12 cellular contexts compared by ENCODE assay signal in genomic region chr22:19872779-19873137, GRCh38. TPM values are rescaled to one million over a fixed set of nuclear protein-coding genes. Genes with fewer than 3 reads are reported as not detected.
DNase-seq lines count a peak whose midpoint lies in the region; ATAC-seq and TF ChIP-seq lines count a peak whose summit lies in the region.
"Had no signal": no experiment of that assay in that cellular context is flagged by ENCODE, and none has a peak within 500 bp of the region (broad histone marks: within the 10 kb centered on the region; RNA-seq: fewer than 3 reads in every experiment).

No MANE protein-coding gene starts in this region.

- ATAC-seq in activated T-cell treated with anti-CD3 and anti-CD28 coated beads, Interleukin-2, amount 50 U/mL, for 4 hours = no peak
- ATAC-seq in GM19467 (IDR thresholded peaks at IDR 0.05; ENCODE audit: unreplicated experiment) (no peak), GM21529 (IDR thresholded peaks at IDR 0.05; ENCODE audit: unreplicated experiment) (no peak)
- ATAC-seq: activated naive CD4-positive, alpha-beta T cell treated with anti-CD3 and anti-CD28 coated beads, Interleukin-2, amount 50 U/mL, for 72 hours; stimulated activated naive B cell treated with anti-CD40 and anti-IgM and Interleukin-4, amounts not matched to agents 10 μg/mL and 1 μg/mL and 100 μg/mL, for 72 hours had no signal

- no peak overlapping the region for H3K27ac Mint-ChIP-seq in activated T-cell treated with anti-CD3 and anti-CD28 coated beads, Interleukin-2, amount 50 U/mL, for 24 hours
- H3K27ac Mint-ChIP-seq: activated naive CD4-positive, alpha-beta T cell treated with anti-CD3 and anti-CD28 coated beads, Interleukin-2, amount 50 U/mL, for 72 hours; B cell; mesothelial cell of epicardium; stimulated activated naive B cell treated with anti-CD40 and anti-IgM and Interleukin-4, amounts not matched to agents 10 μg/mL and 1 μg/mL and 100 μg/mL, for 72 hours had no signal

- H3K9me3 ChIP-seq in colonic mucosa (no peaks in the 10 kb centered on the region), stomach (no peaks in the 10 kb centered on the region)

- H3K36me3 ChIP-seq in colonic mucosa = no peaks in the 10 kb centered on the region
- peaks cover 0 to 32% (median 24%) of the 10 kb centered on the region in 4 donors for H3K36me3 ChIP-seq in stomach

- intact Hi-C loops in colonic mucosa (cut with DNase I) = no loop called here
- intact Hi-C loops in stomach (cut with DNase I; ENCODE audit: low total_unique reads) = no loop called here

- peak; percentile 4 for DNase-seq in activated T-cell treated with anti-CD3 and anti-CD28 coated beads, Interleukin-2, amount 50 U/mL, for 4 hours
- DNase-seq in activated T-cell treated with anti-CD3 and anti-CD28 coated beads, Interleukin-2, amount 50 U/mL, for 24 hours = no peak
- peak; percentile 77 for DNase-seq in NCI-H1105 treated with DMSO at 0.1 percent for 48 hours (lab: John Stamatoyannopoulos, UW)
- peak; percentile 55 for DNase-seq in colonic mucosa
- peak; percentile 46 for DNase-seq in stomach
- DNase-seq in GM13976 (ENCODE audit: low spot score) = no peak
- DNase-seq: stimulated activated naive B cell treated with anti-CD40 and anti-IgM and Interleukin-4, amounts not matched to agents 10 μg/mL and 1 μg/mL and 100 μg/mL, for 72 hours had no signal

- H3K27ac ChIP-seq in colonic mucosa (no peak overlapping the region), stomach (no peak overlapping the region)

- TF ChIP-seq POLR2A in stomach (IDR thresholded peaks at IDR 0.05) = no peak

- TF ChIP-seq EP300 in stomach (IDR thresholded peaks at IDR 0.05) = no peak

- no peaks in the 10 kb centered on the region for H3K36me3 Mint-ChIP-seq in activated T-cell treated with anti-CD3 and anti-CD28 coated beads, Interleukin-2, amount 50 U/mL, for 4 hours (ENCODE audit: insufficient read depth)
- no peaks in the 10 kb centered on the region for H3K36me3 Mint-ChIP-seq in activated T-cell treated with anti-CD3 and anti-CD28 coated beads, Interleukin-2, amount 50 U/mL, for 24 hours (ENCODE audit: low read depth)
- H3K36me3 Mint-ChIP-seq: activated naive CD4-positive, alpha-beta T cell treated with anti-CD3 and anti-CD28 coated beads, Interleukin-2, amount 50 U/mL, for 72 hours; mesothelial cell of epicardium; stimulated activated naive B cell treated with anti-CD40 and anti-IgM and Interleukin-4, amounts not matched to agents 10 μg/mL and 1 μg/mL and 100 μg/mL, for 72 hours had no signal

- H3K27me3 Mint-ChIP-seq in activated T-cell treated with anti-CD3 and anti-CD28 coated beads, Interleukin-2, amount 50 U/mL, for 4 hours (ENCODE audit: low read depth) = no peaks in the 10 kb centered on the region
- H3K27me3 Mint-ChIP-seq in activated T-cell treated with anti-CD3 and anti-CD28 coated beads, Interleukin-2, amount 50 U/mL, for 24 hours = no peaks in the 10 kb centered on the region
- H3K27me3 Mint-ChIP-seq: B cell; stimulated activated naive B cell treated with anti-CD40 and anti-IgM and Interleukin-4, amounts not matched to agents 10 μg/mL and 1 μg/mL and 100 μg/mL, for 72 hours had no signal

- H3K4me1 Mint-ChIP-seq in activated T-cell treated with anti-CD3 and anti-CD28 coated beads, Interleukin-2, amount 50 U/mL, for 4 hours (ENCODE audit: low read depth) = peaks cover 9% of the 10 kb centered on the region
- H3K4me1 Mint-ChIP-seq in activated T-cell treated with anti-CD3 and anti-CD28 coated beads, Interleukin-2, amount 50 U/mL, for 24 hours (ENCODE audit: low read depth) = peaks cover 13% of the 10 kb centered on the region
- H3K4me1 Mint-ChIP-seq: B cell; stimulated activated naive B cell treated with anti-CD40 and anti-IgM and Interleukin-4, amounts not matched to agents 10 μg/mL and 1 μg/mL and 100 μg/mL, for 72 hours had no signal

- H3K9me3 Mint-ChIP-seq in activated T-cell treated with anti-CD3 and anti-CD28 coated beads, Interleukin-2, amount 50 U/mL, for 4 hours = no peaks in the 10 kb centered on the region
- H3K9me3 Mint-ChIP-seq in activated T-cell treated with anti-CD3 and anti-CD28 coated beads, Interleukin-2, amount 50 U/mL, for 24 hours = no peaks in the 10 kb centered on the region
- H3K9me3 Mint-ChIP-seq: activated naive CD4-positive, alpha-beta T cell treated with anti-CD3 and anti-CD28 coated beads, Interleukin-2, amount 50 U/mL, for 72 hours; mesothelial cell of epicardium; stimulated activated naive B cell treated with anti-CD40 and anti-IgM and Interleukin-4, amounts not matched to agents 10 μg/mL and 1 μg/mL and 100 μg/mL, for 72 hours had no signal

- no peak overlapping the region for H3K4me3 Mint-ChIP-seq in activated T-cell treated with anti-CD3 and anti-CD28 coated beads, Interleukin-2, amount 50 U/mL, for 4 hours
- H3K4me3 Mint-ChIP-seq in activated T-cell treated with anti-CD3 and anti-CD28 coated beads, Interleukin-2, amount 50 U/mL, for 24 hours = no peak overlapping the region
- H3K4me3 Mint-ChIP-seq: B cell; mesothelial cell of epicardium; stimulated activated naive B cell treated with anti-CD40 and anti-IgM and Interleukin-4, amounts not matched to agents 10 μg/mL and 1 μg/mL and 100 μg/mL, for 72 hours had no signal

- no peak overlapping the region for H3K4me3 ChIP-seq in colonic mucosa
- no peak overlapping the region for H3K4me3 ChIP-seq in stomach

- in situ Hi-C loops in GM13976 (cut with MboI; ENCODE audit: low sequenced_read_pairs, unreplicated experiment) = no loop called here

- H3K27me3 ChIP-seq in colonic mucosa (no peaks in the 10 kb centered on the region), stomach (no peaks in the 10 kb centered on the region)

- H3K9ac ChIP-seq in colonic mucosa (ENCODE audit: low read depth in 2 of 2, low read length in 2 of 2) = peak overlapping the region in 1 of 2 donors; percentile 55

- H3K4me1 ChIP-seq in colonic mucosa = peaks cover 9% of the 10 kb centered on the region
- peaks cover 0 to 29% (median 21%) of the 10 kb centered on the region in 4 donors for H3K4me1 ChIP-seq in stomach

- TF ChIP-seq CTCF in colonic mucosa (IDR thresholded peaks at IDR 0.05) = no peak
- TF ChIP-seq CTCF in stomach (IDR thresholded peaks at IDR 0.05) = no peak
- TF ChIP-seq CTCF in GM13976 (IDR thresholded peaks at IDR 0.05; ENCODE audit: borderline replicate concordance, control extremely low read depth, extremely low read depth, insufficient read depth, missing control alignments) = no peak

- WGBS in stomach, 5 donors = 29 to 55% (median 36%) methylated on average over 4 to 7 of the region's 7 CpGs

RNA-seq across cellular contexts. Expression of gene GNB1L, which starts 18.1 kb away (rescaled TPM):
- 10 to 100 TPM; 25.9 to 26.3 (median 26.0) TPM for total RNA-seq in activated T-cell treated with anti-CD3 and anti-CD28 coated beads, Interleukin-2, amount 50 U/mL, for 4 hours
- 10 to 100 TPM in 1 of 2 donors, 1 to 10 TPM in 1; 4.4 to 10.2 TPM for total RNA-seq in colonic mucosa
- total RNA-seq in stomach = 1 to 10 TPM in 2 of 5 donors, under 1 TPM in 2, not detected in 1; 0.29 to 4.1 (median 1.7) TPM
- polyA plus RNA-seq in stomach = 1 to 10 TPM; 1.8 to 6.8 (median 3.2) TPM

RNA-seq across cellular contexts. Expression of gene RTL10, which starts 18.1 kb away (rescaled TPM):
- total RNA-seq in activated T-cell treated with anti-CD3 and anti-CD28 coated beads, Interleukin-2, amount 50 U/mL, for 4 hours = 10 to 100 TPM; 13.7 to 19.5 (median 14.5) TPM
- total RNA-seq in colonic mucosa = 10 to 100 TPM in 1 of 2 donors, 1 to 10 TPM in 1; 9.7 to 14.1 TPM
- total RNA-seq in stomach = 10 to 100 TPM in 2 of 5 donors, 1 to 10 TPM in 3; 1.7 to 28.1 (median 8.7) TPM
- 10 to 100 TPM in 1 of 3 donors, 1 to 10 TPM in 2; 5.2 to 12.1 (median 5.8) TPM for polyA plus RNA-seq in stomach

Comparison
In these comparisons a context has a peak if more than half of its experiments do, and no peak if none do; other contexts are left out.
1. DNase-seq: peak in activated T-cell treated with anti-CD3 and anti-CD28 coated beads, Interleukin-2, amount 50 U/mL, for 4 hours (single experiment), NCI-H1105 treated with DMSO at 0.1 percent for 48 hours (single experiment), colonic mucosa (single experiment) and stomach (single experiment); none in activated T-cell treated with anti-CD3 and anti-CD28 coated beads, Interleukin-2, amount 50 U/mL, for 24 hours (single experiment) and GM13976 (single experiment).